ENCODE assay signal across 1 cellular context in the genomic region with DNA sequence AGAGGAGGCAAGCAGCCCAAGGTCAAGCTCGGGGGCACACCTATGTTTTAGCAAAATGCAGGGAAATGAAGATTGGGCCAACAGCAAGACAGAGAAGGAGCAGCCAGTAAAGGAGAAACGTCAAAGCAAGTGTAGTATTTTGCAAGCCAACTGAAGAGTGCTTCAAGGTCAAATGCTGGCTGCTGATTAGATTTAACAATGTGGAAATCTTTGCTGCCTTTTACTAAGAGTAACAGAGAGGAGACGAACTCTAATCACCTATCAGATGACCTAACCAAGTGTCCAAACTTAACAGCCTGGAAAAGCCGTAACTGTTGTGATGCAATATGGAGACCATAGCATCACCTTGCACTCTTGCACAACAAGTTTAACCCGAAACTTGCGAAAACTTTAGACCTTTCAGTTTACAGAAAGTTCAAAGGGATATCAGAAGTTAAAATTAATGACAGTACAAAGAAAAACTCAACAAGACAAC.
TF ChIP-seq lines count a peak whose summit lies in the region.

No MANE protein-coding gene starts in this region.

TF ChIP-seq in HepG2, 621 proteins besides CTCF, POLR2A, EP300 and RAD21 (continued from another document and continues in another):
- TF ChIP-seq, protein P1, sequence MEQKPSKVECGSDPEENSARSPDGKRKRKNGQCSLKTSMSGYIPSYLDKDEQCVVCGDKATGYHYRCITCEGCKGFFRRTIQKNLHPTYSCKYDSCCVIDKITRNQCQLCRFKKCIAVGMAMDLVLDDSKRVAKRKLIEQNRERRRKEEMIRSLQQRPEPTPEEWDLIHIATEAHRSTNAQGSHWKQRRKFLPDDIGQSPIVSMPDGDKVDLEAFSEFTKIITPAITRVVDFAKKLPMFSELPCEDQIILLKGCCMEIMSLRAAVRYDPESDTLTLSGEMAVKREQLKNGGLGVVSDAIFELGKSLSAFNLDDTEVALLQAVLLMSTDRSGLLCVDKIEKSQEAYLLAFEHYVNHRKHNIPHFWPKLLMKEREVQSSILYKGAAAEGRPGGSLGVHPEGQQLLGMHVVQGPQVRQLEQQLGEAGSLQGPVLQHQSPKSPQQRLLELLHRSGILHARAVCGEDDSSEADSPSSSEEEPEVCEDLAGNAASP (CRISPR knock-in tag; IDR thresholded peaks at IDR 0.05; ENCODE audit: borderline replicate concordance) = peak; percentile 95
- TF ChIP-seq ZNF850 (CRISPR knock-in tag; conservative IDR thresholded peaks at IDR 0.05) (no peak), ZNF768 (CRISPR knock-in tag; IDR thresholded peaks at IDR 0.05) (no peak), CENPX (CRISPR knock-in tag; IDR thresholded peaks at IDR 0.05) (no peak), ZNF780A (CRISPR knock-in tag; IDR thresholded peaks at IDR 0.05) (no peak), RBM39 (IDR thresholded peaks at IDR 0.05; ENCODE audit: low read depth, low read length, poor library complexity, severe bottlenecking) (no peak), ZNF703 (CRISPR knock-in tag; IDR thresholded peaks at IDR 0.05; ENCODE audit: borderline replicate concordance) (no peak; the same call in 1 of the 2 replicates), ZNF260 (CRISPR knock-in tag; IDR thresholded peaks at IDR 0.05; ENCODE audit: borderline replicate concordance, low read depth) (no peak), TOPORS (CRISPR knock-in tag; IDR thresholded peaks at IDR 0.05) (peak; percentile 64; the same call in 1 of the 2 replicates), SP140L (CRISPR knock-in tag; IDR thresholded peaks at IDR 0.05; ENCODE audit: borderline replicate concordance) (peak; percentile 70; the same call in 1 of the 2 replicates), ZFP37 (CRISPR knock-in tag; IDR thresholded peaks at IDR 0.05; ENCODE audit: borderline replicate concordance) (0 out of 2 replicates have a peak, but pooled peaks have one; percentile 32), TBX2 (CRISPR knock-in tag; IDR thresholded peaks at IDR 0.05; ENCODE audit: borderline replicate concordance) (peak; percentile 99), ZNF331 (CRISPR knock-in tag; IDR thresholded peaks at IDR 0.05) (peak; percentile 96), ZNF761 (CRISPR knock-in tag; conservative IDR thresholded peaks at IDR 0.05) (no peak), ASH2L (IDR thresholded peaks at IDR 0.05; ENCODE audit: insufficient read length, low read depth, low read length) (peak; percentile 84), SNAI1 (CRISPR knock-in tag; IDR thresholded peaks at IDR 0.05; ENCODE audit: borderline replicate concordance) (peak; percentile 70; the same call in 1 of the 2 replicates), SP5 (CRISPR knock-in tag; IDR thresholded peaks at IDR 0.05; ENCODE audit: borderline replicate concordance, low read depth) (peak; percentile 64; the same call in 1 of the 2 replicates), HOXA9 (CRISPR knock-in tag; IDR thresholded peaks at IDR 0.05; ENCODE audit: borderline replicate concordance) (no peak), MYNN (CRISPR knock-in tag; IDR thresholded peaks at IDR 0.05; ENCODE audit: low read depth) (peak; percentile 52; the same call in 1 of the 2 replicates), MED8 (CRISPR knock-in tag; IDR thresholded peaks at IDR 0.05; ENCODE audit: insufficient replicate concordance) (peak; percentile 91), ZNF615 (CRISPR knock-in tag; IDR thresholded peaks at IDR 0.05; ENCODE audit: borderline replicate concordance) (no peak), ONECUT2 (CRISPR knock-in tag; IDR thresholded peaks at IDR 0.05) (0 out of 2 replicates have a peak, but pooled peaks have one; percentile 13), ZNF792 (CRISPR knock-in tag; IDR thresholded peaks at IDR 0.05) (peak; percentile 63; the same call in 1 of the 2 replicates)
- TF ChIP-seq, protein P2, sequence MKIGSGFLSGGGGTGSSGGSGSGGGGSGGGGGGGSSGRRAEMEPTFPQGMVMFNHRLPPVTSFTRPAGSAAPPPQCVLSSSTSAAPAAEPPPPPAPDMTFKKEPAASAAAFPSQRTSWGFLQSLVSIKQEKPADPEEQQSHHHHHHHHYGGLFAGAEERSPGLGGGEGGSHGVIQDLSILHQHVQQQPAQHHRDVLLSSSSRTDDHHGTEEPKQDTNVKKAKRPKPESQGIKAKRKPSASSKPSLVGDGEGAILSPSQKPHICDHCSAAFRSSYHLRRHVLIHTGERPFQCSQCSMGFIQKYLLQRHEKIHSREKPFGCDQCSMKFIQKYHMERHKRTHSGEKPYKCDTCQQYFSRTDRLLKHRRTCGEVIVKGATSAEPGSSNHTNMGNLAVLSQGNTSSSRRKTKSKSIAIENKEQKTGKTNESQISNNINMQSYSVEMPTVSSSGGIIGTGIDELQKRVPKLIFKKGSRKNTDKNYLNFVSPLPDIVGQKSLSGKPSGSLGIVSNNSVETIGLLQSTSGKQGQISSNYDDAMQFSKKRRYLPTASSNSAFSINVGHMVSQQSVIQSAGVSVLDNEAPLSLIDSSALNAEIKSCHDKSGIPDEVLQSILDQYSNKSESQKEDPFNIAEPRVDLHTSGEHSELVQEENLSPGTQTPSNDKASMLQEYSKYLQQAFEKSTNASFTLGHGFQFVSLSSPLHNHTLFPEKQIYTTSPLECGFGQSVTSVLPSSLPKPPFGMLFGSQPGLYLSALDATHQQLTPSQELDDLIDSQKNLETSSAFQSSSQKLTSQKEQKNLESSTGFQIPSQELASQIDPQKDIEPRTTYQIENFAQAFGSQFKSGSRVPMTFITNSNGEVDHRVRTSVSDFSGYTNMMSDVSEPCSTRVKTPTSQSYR (CRISPR knock-in tag; IDR thresholded peaks at IDR 0.05; ENCODE audit: borderline replicate concordance) = peak; percentile 75; the same call in 1 of the 2 replicates
- TF ChIP-seq, protein P3, sequence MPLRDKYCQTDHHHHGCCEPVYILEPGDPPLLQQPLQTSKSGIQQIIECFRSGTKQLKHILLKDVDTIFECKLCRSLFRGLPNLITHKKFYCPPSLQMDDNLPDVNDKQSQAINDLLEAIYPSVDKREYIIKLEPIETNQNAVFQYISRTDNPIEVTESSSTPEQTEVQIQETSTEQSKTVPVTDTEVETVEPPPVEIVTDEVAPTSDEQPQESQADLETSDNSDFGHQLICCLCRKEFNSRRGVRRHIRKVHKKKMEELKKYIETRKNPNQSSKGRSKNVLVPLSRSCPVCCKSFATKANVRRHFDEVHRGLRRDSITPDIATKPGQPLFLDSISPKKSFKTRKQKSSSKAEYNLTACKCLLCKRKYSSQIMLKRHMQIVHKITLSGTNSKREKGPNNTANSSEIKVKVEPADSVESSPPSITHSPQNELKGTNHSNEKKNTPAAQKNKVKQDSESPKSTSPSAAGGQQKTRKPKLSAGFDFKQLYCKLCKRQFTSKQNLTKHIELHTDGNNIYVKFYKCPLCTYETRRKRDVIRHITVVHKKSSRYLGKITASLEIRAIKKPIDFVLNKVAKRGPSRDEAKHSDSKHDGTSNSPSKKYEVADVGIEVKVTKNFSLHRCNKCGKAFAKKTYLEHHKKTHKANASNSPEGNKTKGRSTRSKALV (CRISPR knock-in tag; IDR thresholded peaks at IDR 0.05) = peak; percentile 69; the same call in 1 of the 2 replicates
- TF ChIP-seq, protein P4, sequence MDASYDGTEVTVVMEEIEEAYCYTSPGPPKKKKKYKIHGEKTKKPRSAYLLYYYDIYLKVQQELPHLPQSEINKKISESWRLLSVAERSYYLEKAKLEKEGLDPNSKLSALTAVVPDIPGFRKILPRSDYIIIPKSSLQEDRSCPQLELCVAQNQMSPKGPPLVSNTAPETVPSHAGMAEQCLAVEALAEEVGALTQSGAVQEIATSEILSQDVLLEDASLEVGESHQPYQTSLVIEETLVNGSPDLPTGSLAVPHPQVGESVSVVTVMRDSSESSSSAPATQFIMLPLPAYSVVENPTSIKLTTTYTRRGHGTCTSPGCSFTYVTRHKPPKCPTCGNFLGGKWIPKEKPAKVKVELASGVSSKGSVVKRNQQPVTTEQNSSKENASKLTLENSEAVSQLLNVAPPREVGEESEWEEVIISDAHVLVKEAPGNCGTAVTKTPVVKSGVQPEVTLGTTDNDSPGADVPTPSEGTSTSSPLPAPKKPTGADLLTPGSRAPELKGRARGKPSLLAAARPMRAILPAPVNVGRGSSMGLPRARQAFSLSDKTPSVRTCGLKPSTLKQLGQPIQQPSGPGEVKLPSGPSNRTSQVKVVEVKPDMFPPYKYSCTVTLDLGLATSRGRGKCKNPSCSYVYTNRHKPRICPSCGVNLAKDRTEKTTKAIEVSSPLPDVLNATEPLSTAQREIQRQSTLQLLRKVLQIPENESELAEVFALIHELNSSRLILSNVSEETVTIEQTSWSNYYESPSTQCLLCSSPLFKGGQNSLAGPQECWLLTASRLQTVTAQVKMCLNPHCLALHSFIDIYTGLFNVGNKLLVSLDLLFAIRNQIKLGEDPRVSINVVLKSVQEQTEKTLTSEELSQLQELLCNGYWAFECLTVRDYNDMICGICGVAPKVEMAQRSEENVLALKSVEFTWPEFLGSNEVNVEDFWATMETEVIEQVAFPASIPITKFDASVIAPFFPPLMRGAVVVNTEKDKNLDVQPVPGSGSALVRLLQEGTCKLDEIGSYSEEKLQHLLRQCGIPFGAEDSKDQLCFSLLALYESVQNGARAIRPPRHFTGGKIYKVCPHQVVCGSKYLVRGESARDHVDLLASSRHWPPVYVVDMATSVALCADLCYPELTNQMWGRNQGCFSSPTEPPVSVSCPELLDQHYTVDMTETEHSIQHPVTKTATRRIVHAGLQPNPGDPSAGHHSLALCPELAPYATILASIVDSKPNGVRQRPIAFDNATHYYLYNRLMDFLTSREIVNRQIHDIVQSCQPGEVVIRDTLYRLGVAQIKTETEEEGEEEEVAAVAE (CRISPR knock-in tag; IDR thresholded peaks at IDR 0.05; ENCODE audit: borderline replicate concordance) = peak; percentile 88
- TF ChIP-seq, protein P5, sequence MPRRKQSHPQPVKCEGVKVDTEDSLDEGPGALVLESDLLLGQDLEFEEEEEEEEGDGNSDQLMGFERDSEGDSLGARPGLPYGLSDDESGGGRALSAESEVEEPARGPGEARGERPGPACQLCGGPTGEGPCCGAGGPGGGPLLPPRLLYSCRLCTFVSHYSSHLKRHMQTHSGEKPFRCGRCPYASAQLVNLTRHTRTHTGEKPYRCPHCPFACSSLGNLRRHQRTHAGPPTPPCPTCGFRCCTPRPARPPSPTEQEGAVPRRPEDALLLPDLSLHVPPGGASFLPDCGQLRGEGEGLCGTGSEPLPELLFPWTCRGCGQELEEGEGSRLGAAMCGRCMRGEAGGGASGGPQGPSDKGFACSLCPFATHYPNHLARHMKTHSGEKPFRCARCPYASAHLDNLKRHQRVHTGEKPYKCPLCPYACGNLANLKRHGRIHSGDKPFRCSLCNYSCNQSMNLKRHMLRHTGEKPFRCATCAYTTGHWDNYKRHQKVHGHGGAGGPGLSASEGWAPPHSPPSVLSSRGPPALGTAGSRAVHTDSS (CRISPR knock-in tag; conservative IDR thresholded peaks at IDR 0.05) = no peak
- TF ChIP-seq, protein P6, sequence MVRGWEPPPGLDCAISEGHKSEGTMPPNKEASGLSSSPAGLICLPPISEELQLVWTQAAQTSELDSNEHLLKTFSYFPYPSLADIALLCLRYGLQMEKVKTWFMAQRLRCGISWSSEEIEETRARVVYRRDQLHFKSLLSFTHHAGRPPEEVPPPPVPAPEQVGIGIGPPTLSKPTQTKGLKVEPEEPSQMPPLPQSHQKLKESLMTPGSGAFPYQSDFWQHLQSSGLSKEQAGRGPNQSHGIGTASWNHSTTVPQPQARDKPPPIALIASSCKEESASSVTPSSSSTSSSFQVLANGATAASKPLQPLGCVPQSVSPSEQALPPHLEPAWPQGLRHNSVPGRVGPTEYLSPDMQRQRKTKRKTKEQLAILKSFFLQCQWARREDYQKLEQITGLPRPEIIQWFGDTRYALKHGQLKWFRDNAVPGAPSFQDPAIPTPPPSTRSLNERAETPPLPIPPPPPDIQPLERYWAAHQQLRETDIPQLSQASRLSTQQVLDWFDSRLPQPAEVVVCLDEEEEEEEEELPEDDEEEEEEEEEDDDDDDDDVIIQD (CRISPR knock-in tag; IDR thresholded peaks at IDR 0.05; ENCODE audit: low read depth) = peak; percentile 95
- TF ChIP-seq, protein P7, sequence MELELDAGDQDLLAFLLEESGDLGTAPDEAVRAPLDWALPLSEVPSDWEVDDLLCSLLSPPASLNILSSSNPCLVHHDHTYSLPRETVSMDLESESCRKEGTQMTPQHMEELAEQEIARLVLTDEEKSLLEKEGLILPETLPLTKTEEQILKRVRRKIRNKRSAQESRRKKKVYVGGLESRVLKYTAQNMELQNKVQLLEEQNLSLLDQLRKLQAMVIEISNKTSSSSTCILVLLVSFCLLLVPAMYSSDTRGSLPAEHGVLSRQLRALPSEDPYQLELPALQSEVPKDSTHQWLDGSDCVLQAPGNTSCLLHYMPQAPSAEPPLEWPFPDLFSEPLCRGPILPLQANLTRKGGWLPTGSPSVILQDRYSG (CRISPR knock-in tag; IDR thresholded peaks at IDR 0.05) = no peak
- TF ChIP-seq, protein P8, sequence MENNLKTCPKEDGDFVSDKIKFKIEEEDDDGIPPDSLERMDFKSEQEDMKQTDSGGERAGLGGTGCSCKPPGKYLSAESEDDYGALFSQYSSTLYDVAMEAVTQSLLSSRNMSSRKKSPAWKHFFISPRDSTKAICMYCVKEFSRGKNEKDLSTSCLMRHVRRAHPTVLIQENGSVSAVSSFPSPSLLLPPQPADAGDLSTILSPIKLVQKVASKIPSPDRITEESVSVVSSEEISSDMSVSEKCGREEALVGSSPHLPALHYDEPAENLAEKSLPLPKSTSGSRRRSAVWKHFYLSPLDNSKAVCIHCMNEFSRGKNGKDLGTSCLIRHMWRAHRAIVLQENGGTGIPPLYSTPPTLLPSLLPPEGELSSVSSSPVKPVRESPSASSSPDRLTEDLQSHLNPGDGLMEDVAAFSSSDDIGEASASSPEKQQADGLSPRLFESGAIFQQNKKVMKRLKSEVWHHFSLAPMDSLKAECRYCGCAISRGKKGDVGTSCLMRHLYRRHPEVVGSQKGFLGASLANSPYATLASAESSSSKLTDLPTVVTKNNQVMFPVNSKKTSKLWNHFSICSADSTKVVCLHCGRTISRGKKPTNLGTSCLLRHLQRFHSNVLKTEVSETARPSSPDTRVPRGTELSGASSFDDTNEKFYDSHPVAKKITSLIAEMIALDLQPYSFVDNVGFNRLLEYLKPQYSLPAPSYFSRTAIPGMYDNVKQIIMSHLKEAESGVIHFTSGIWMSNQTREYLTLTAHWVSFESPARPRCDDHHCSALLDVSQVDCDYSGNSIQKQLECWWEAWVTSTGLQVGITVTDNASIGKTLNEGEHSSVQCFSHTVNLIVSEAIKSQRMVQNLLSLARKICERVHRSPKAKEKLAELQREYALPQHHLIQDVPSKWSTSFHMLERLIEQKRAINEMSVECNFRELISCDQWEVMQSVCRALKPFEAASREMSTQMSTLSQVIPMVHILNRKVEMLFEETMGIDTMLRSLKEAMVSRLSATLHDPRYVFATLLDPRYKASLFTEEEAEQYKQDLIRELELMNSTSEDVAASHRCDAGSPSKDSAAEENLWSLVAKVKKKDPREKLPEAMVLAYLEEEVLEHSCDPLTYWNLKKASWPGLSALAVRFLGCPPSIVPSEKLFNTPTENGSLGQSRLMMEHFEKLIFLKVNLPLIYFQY (CRISPR knock-in tag; IDR thresholded peaks at IDR 0.05; ENCODE audit: borderline replicate concordance) = no peak
